8 cellular contexts compared by ENCODE assay signal in genomic region chr17:80474231-80474932, GRCh38. TPM values are rescaled to one million over a fixed set of nuclear protein-coding genes. Genes with fewer than 3 reads are reported as not detected.
DNase-seq lines count a peak whose midpoint lies in the region; ATAC-seq, FAIRE-seq and TF ChIP-seq lines count a peak whose summit lies in the region.

No MANE protein-coding gene starts in this region.

- intact Hi-C loops in Calu3 (cut with micrococcal nuclease; ENCODE audit: unreplicated experiment) (no loop called here), left cardiac atrium (cut with DNase I) (no loop called here)

- H3K4me3 Mint-ChIP-seq in Calu3 (ENCODE audit: low read depth, unreplicated experiment), result peak overlapping the region; percentile 55
- H3K4me3 Mint-ChIP-seq in T-helper 1 cell treated with Interleukin-12 subunit alpha and Interleukin-12 subunit beta and Interleukin-4 antibody, amounts not matched to agents 30 μg/mL and 1 μg/mL, for 36 hours, result peak overlapping the region; percentile 87
- H3K4me3 Mint-ChIP-seq in stimulated activated naive B cell treated with anti-CD40 and anti-IgM and Interleukin-4, amounts not matched to agents 10 μg/mL and 1 μg/mL and 100 μg/mL, for 72 hours, result peak overlapping the region; percentile 40 to 74

- FAIRE-seq in HTR-8/SVneo (lab: Jason Lieb, UNC), result no peak

- H2AFZ ChIP-seq in fibroblast of lung (ENCODE audit: low read length), result no peak overlapping the region

- TF ChIP-seq CTCF in Calu3 (IDR thresholded peaks at IDR 0.05; ENCODE audit: unreplicated experiment), result no peak
- TF ChIP-seq CTCF in fibroblast of lung (conservative IDR thresholded peaks at IDR 0.05 in 1 of 2, IDR thresholded peaks at IDR 0.05 in 1 of 2; ENCODE audit: low read depth in 1 of 2, low read length in 2 of 2), result peak in 1 of 2 donors; percentile 11

- DNase-seq in Calu3 (no peak), HTR-8/SVneo (ENCODE audit: insufficient read length, low spot score) (peak; percentile 54), fibroblast of lung (ENCODE audit: low read depth in 2 of 2) (peak; percentile 33 to 44), left cardiac atrium (no peak), mesenteric fat pad (ENCODE audit: low spot score) (no peak)
- no peak for DNase-seq in stimulated activated naive B cell treated with anti-CD40 and anti-IgM and Interleukin-4, amounts not matched to agents 10 μg/mL and 1 μg/mL and 100 μg/mL, for 72 hours

- peaks cover 6% of the 10 kb centered on the region for H3K36me3 Mint-ChIP-seq in Calu3 (ENCODE audit: insufficient read depth, unreplicated experiment)
- H3K36me3 Mint-ChIP-seq in T-helper 1 cell treated with Interleukin-12 subunit alpha and Interleukin-12 subunit beta and Interleukin-4 antibody, amounts not matched to agents 30 μg/mL and 1 μg/mL, for 36 hours (ENCODE audit: low read depth), result peaks cover 15% of the 10 kb centered on the region
- H3K36me3 Mint-ChIP-seq in stimulated activated naive B cell treated with anti-CD40 and anti-IgM and Interleukin-4, amounts not matched to agents 10 μg/mL and 1 μg/mL and 100 μg/mL, for 72 hours, result no peaks in the 10 kb centered on the region

- peaks cover 3% of the 10 kb centered on the region for H3K4me1 ChIP-seq in fibroblast of lung (ENCODE audit: control insufficient read depth, extremely low read depth, insufficient read depth, low read length)

- peaks cover 9% of the 10 kb centered on the region for H3K4me1 Mint-ChIP-seq in Calu3 (ENCODE audit: low read depth, unreplicated experiment)
- H3K4me1 Mint-ChIP-seq in T-helper 1 cell treated with Interleukin-12 subunit alpha and Interleukin-12 subunit beta and Interleukin-4 antibody, amounts not matched to agents 30 μg/mL and 1 μg/mL, for 36 hours (ENCODE audit: low read depth), result peaks cover 18% of the 10 kb centered on the region
- H3K4me1 Mint-ChIP-seq in stimulated activated naive B cell treated with anti-CD40 and anti-IgM and Interleukin-4, amounts not matched to agents 10 μg/mL and 1 μg/mL and 100 μg/mL, for 72 hours, result peaks cover 15 to 41% of the 10 kb centered on the region in 2 donors

- H3K9me3 Mint-ChIP-seq in Calu3 (ENCODE audit: low read depth, unreplicated experiment), result no peaks in the 10 kb centered on the region
- no peaks in the 10 kb centered on the region for H3K9me3 Mint-ChIP-seq in T-helper 1 cell treated with Interleukin-12 subunit alpha and Interleukin-12 subunit beta and Interleukin-4 antibody, amounts not matched to agents 30 μg/mL and 1 μg/mL, for 36 hours
- no peaks in the 10 kb centered on the region for H3K9me3 Mint-ChIP-seq in stimulated activated naive B cell treated with anti-CD40 and anti-IgM and Interleukin-4, amounts not matched to agents 10 μg/mL and 1 μg/mL and 100 μg/mL, for 72 hours

- peaks cover 21% of the 10 kb centered on the region for H3K27me3 ChIP-seq in fibroblast of lung (ENCODE audit: control insufficient read depth, insufficient read depth, low read length)

- no TSS peak for BruUV-seq in Calu3 (replicated peaks; lab: Mats Ljungman, UMichigan)

- H3K9me3 ChIP-seq in fibroblast of lung (ENCODE audit: control insufficient read depth, insufficient read depth, low read depth, low read length), result no peaks in the 10 kb centered on the region

- H3K4me3 ChIP-seq in fibroblast of lung (replicated peaks in 1 of 4; ENCODE audit: control extremely low read depth in 1 of 4, insufficient read depth in 1 of 4, low read depth in 3 of 4, low read length in 4 of 4), result peak overlapping the region in 3 of 4 experiments; percentile 46 to 59 (median 52)

- peaks cover 74% of the 10 kb centered on the region for H3K27me3 Mint-ChIP-seq in Calu3 (ENCODE audit: unreplicated experiment)
- peaks cover 33% of the 10 kb centered on the region for H3K27me3 Mint-ChIP-seq in T-helper 1 cell treated with Interleukin-12 subunit alpha and Interleukin-12 subunit beta and Interleukin-4 antibody, amounts not matched to agents 30 μg/mL and 1 μg/mL, for 36 hours (ENCODE audit: low read depth)
- peaks cover 58 to 73% of the 10 kb centered on the region in 2 donors for H3K27me3 Mint-ChIP-seq in stimulated activated naive B cell treated with anti-CD40 and anti-IgM and Interleukin-4, amounts not matched to agents 10 μg/mL and 1 μg/mL and 100 μg/mL, for 72 hours

- no peak overlapping the region for H3K27ac ChIP-seq in fibroblast of lung (ENCODE audit: insufficient read depth, low read length)

- ATAC-seq in stimulated activated naive B cell treated with anti-CD40 and anti-IgM and Interleukin-4, amounts not matched to agents 10 μg/mL and 1 μg/mL and 100 μg/mL, for 72 hours (replicated peaks), result peak; percentile 8 to 15
- ATAC-seq in left cardiac atrium, result no peak
- no peak for ATAC-seq in GM21576 (IDR thresholded peaks at IDR 0.05; ENCODE audit: unreplicated experiment)

- no peak overlapping the region for H3K9ac ChIP-seq in fibroblast of lung (ENCODE audit: insufficient read depth, low read length)

- no peak overlapping the region for H3K27ac Mint-ChIP-seq in Calu3 (ENCODE audit: unreplicated experiment)
- peak overlapping the region; percentile 28 for H3K27ac Mint-ChIP-seq in T-helper 1 cell treated with Interleukin-12 subunit alpha and Interleukin-12 subunit beta and Interleukin-4 antibody, amounts not matched to agents 30 μg/mL and 1 μg/mL, for 36 hours
- no peak overlapping the region for H3K27ac Mint-ChIP-seq in stimulated activated naive B cell treated with anti-CD40 and anti-IgM and Interleukin-4, amounts not matched to agents 10 μg/mL and 1 μg/mL and 100 μg/mL, for 72 hours

- no peaks in the 10 kb centered on the region for H4K20me1 ChIP-seq in fibroblast of lung (ENCODE audit: control insufficient read depth, extremely low read depth, insufficient read depth, low read length)

- H3K4me2 ChIP-seq in fibroblast of lung (ENCODE audit: extremely low read depth, insufficient read depth, low read length), result peak overlapping the region; percentile 87

- CTCF ChIA-PET in Calu3 (lab: Charles Lee), result no interaction called here

- peaks cover 22% of the 10 kb centered on the region for H3K79me2 ChIP-seq in fibroblast of lung (ENCODE audit: control insufficient read depth, insufficient read depth, low read length)

- H3K36me3 ChIP-seq in fibroblast of lung (ENCODE audit: control insufficient read depth, insufficient read depth, low read length), result peaks cover 7% of the 10 kb centered on the region

RNA-seq across cellular contexts. Expression of gene NPTX1, which starts 2.0 kb away (rescaled TPM):
- total RNA-seq in Calu3 (2022) (0.20 and 0.21 TPM in 2 replicates), fibroblast of lung (3.3 and 31.2 TPM in 2 replicates), left cardiac atrium (not detected), mesenteric fat pad (not detected)
- polyA plus RNA-seq in fibroblast of lung, result 14.9 and 86.0 TPM in 2 replicates
- polyA plus RNA-seq in fibroblast of lung (2012), result 23.4 and 100 TPM in 2 replicates
- 37.5 and 184 TPM in 2 replicates for polyA minus RNA-seq in fibroblast of lung (ENCODE audit: low replicate concordance)

RNA-seq across cellular contexts. Expression of gene ENDOV, which starts 59.4 kb away (rescaled TPM):
- total RNA-seq in Calu3 (2022), result 33.2 and 37.0 TPM in 2 replicates
- total RNA-seq in fibroblast of lung, result 25.4 and 28.7 TPM in 2 replicates
- polyA plus RNA-seq in fibroblast of lung, result 10.1 and 13.1 TPM in 2 replicates
- polyA plus RNA-seq in fibroblast of lung (2012), result 15.0 and 17.0 TPM in 2 replicates
- polyA minus RNA-seq in fibroblast of lung (ENCODE audit: low replicate concordance), result 8.7 and 9.9 TPM in 2 replicates
- total RNA-seq in left cardiac atrium, result 10 to 100 TPM; 10.3 to 11.7 TPM
- 10.5 TPM for total RNA-seq in mesenteric fat pad

Comparison
In these comparisons a context has a peak if more than half of its experiments do, and no peak if none do; other contexts are left out.
1. DNase-seq: peak in HTR-8/SVneo (single experiment) and fibroblast of lung (2 of 2); none in Calu3 (single experiment), stimulated activated naive B cell treated with anti-CD40 and anti-IgM and Interleukin-4, amounts not matched to agents 10 μg/mL and 1 μg/mL and 100 μg/mL, for 72 hours (single experiment), left cardiac atrium (single experiment) and mesenteric fat pad (single experiment).
2. ATAC-seq: peak in stimulated activated naive B cell treated with anti-CD40 and anti-IgM and Interleukin-4, amounts not matched to agents 10 μg/mL and 1 μg/mL and 100 μg/mL, for 72 hours (2 of 2); none in left cardiac atrium (0 of 2) and GM21576 (single experiment).
3. Peak in every context shown above with its lines, with median percentiles within 50 percentile points of each other: H3K4me3 Mint-ChIP-seq.